Comparison of ENCODE assay signal across 8 cellular contexts in genomic region chr16:66552288-66553143, GRCh38. TPM values are rescaled to one million over a fixed set of nuclear protein-coding genes. Genes with fewer than 3 reads are reported as not detected.
DNase-seq lines count a peak whose midpoint lies in the region; FAIRE-seq and TF ChIP-seq lines count a peak whose summit lies in the region.

Gene CKLF (plus strand): TSS chr16:66552576. CDS start chr16:66552716, 140 bp downstream.

- no peaks in the 10 kb centered on the region for H3K27me3 ChIP-seq in Loucy (ENCODE audit: insufficient read depth, low read length, poor library complexity, severe bottlenecking)

- TF ChIP-seq CTCF in Loucy (conservative IDR thresholded peaks at IDR 0.05; ENCODE audit: low read length) (no peak), fibroblast of pulmonary artery (IDR thresholded peaks at IDR 0.05; ENCODE audit: low read length, missing control alignments) (no peak), nephron (IDR thresholded peaks at IDR 0.05; ENCODE audit: unreplicated experiment in 3 of 3) (no peak)

- H3K27me3 Mint-ChIP-seq in nephron (ENCODE audit: low read depth), result no peaks in the 10 kb centered on the region

- H3F3A ChIP-seq in Loucy (ENCODE audit: low read depth), result peaks cover 14% of the 10 kb centered on the region; the same call in 1 of the 2 replicates

- H2AFZ ChIP-seq in Loucy (ENCODE audit: low read length), result peak within 1 kb of the TSS; percentile 63; the same call in 1 of the 2 replicates

- H3K4me3 ChIP-seq in Loucy (ENCODE audit: low read length, poor library complexity, severe bottlenecking), result peak within 1 kb of the TSS; percentile 94
- H3K4me3 ChIP-seq in fibroblast of pulmonary artery (replicated peaks; ENCODE audit: low read depth, low read length), result peak within 1 kb of the TSS; percentile 64

- FAIRE-seq in H54 (lab: Jason Lieb, UNC), result peak; percentile 45

- DNase-seq in Daoy (ENCODE audit: low read depth) (peak; percentile 92), H54 (ENCODE audit: insufficient read length, low spot score) (peak; percentile 93), SHP77 (lab: John Stamatoyannopoulos, UW) (peak; percentile 75 to 76), fibroblast of pulmonary artery (ENCODE audit: low read depth) (peak; percentile 90)
- DNase-seq in activated T-helper 9 cell treated with anti-CD3 and anti-CD28 coated beads, Interleukin-2, amount 50 U/mL, for 16 hours (ENCODE audit: low read depth), result peak; percentile 88
- DNase-seq in stimulated activated naive CD4-positive, alpha-beta T cell treated with Interleukin-2 at 50 U/mL for 16 hours (lab: John Stamatoyannopoulos, UW), result peak; percentile 85

- H3K79me2 ChIP-seq in Loucy (ENCODE audit: insufficient read depth, low read length), result peaks cover 76% of the 10 kb centered on the region

- H3K36me3 ChIP-seq in Loucy (ENCODE audit: insufficient read depth, low read length), result no peaks in the 10 kb centered on the region

- H3K9me3 Mint-ChIP-seq in nephron, result no peaks in the 10 kb centered on the region

- peaks cover 28% of the 10 kb centered on the region for H3K36me3 Mint-ChIP-seq in nephron (ENCODE audit: low read depth)

- H3K9me2 ChIP-seq in Loucy (replicated peaks; ENCODE audit: low read depth, low read length), result no peaks in the 10 kb centered on the region

- peak within 1 kb of the TSS; percentile 92 for H3K9ac ChIP-seq in Loucy (ENCODE audit: low read depth, low read length, poor library complexity, severe bottlenecking)

- H3K4me3 Mint-ChIP-seq in nephron, result peak within 1 kb of the TSS; percentile 90 to 93 (median 92)

- peaks cover 43% of the 10 kb centered on the region for H4K20me1 ChIP-seq in Loucy (ENCODE audit: insufficient read depth, low read length, poor library complexity, severe bottlenecking)

- H3K4me2 ChIP-seq in Loucy (ENCODE audit: low read depth, low read length, poor library complexity, severe bottlenecking), result peak within 1 kb of the TSS; percentile 98

- TF ChIP-seq POLR2A in H54 (IDR thresholded peaks at IDR 0.05; ENCODE audit: low read depth, low read length), result peak; percentile 83

- H3K9me3 ChIP-seq in Loucy (ENCODE audit: insufficient read depth, low read depth, low read length), result no peaks in the 10 kb centered on the region

- H3K27ac Mint-ChIP-seq in nephron, result peak within 1 kb of the TSS; percentile 90 to 95 (median 91)

- H3K4me1 Mint-ChIP-seq in nephron, result peaks cover 63% of the 10 kb centered on the region

- H3K4me1 ChIP-seq in Loucy (ENCODE audit: insufficient read depth, low read length, poor library complexity, severe bottlenecking), result peaks cover 87% of the 10 kb centered on the region

RNA-seq across cellular contexts. Expression of gene CKLF, which starts in this region (rescaled TPM):
- 156 and 168 TPM in 2 replicates for total RNA-seq in Daoy (2014; rRNA removed; shearing (Covaris generic))

Comparison
In these comparisons a context has a peak if more than half of its experiments do, and no peak if none do; other contexts are left out.
1. Peak in every context shown above with its lines: DNase-seq and H3K4me3 ChIP-seq.